ENCODE assay signal across 31 cellular contexts in genomic region chr13:101570410-101570809, GRCh38.
DNase-seq lines count a peak whose midpoint lies in the region; ATAC-seq, FAIRE-seq and TF ChIP-seq lines count a peak whose summit lies in the region.
"Had no signal": no experiment of that assay in that cellular context is flagged by ENCODE, and none has a peak within 500 bp of the region (broad histone marks: within the 10 kb centered on the region; RNA-seq: fewer than 3 reads in every experiment).

No MANE protein-coding gene starts in this region.

- no peaks in the 10 kb centered on the region for H3K9me3 Mint-ChIP-seq in astrocyte (ENCODE audit: unreplicated experiment)
- H3K9me3 Mint-ChIP-seq: CD8-positive, alpha-beta T cell had no signal

- no peak for ATAC-seq in HG03442 (IDR thresholded peaks at IDR 0.05; ENCODE audit: unreplicated experiment)
- no peak for ATAC-seq in GM18858 (IDR thresholded peaks at IDR 0.05; ENCODE audit: unreplicated experiment)
- ATAC-seq: activated CD8-positive, alpha-beta memory T cell treated with anti-CD3 and anti-CD28 coated beads, Interleukin-2, amount 10 ng/mL, durations not matched to agents 7 days and 5 days; CD8-positive, alpha-beta T cell; gastroesophageal sphincter; stimulated activated naive CD8-positive, alpha-beta T cell treated with anti-CD3 and anti-CD28 coated beads, Interleukin-15, Interleukin-2, amounts not matched to agents 100 U/mL and 50 U/mL, for 24 hours had no signal

- H3K4me3 Mint-ChIP-seq in astrocyte (ENCODE audit: unreplicated experiment) = no peak overlapping the region
- H3K4me3 Mint-ChIP-seq: activated CD8-positive, alpha-beta memory T cell treated with anti-CD3 and anti-CD28 coated beads, Interleukin-2, amount 10 ng/mL, durations not matched to agents 7 days and 5 days; B cell; CD8-positive, alpha-beta T cell; immature natural killer cell had no signal

- no peak for TF ChIP-seq CTCF in astrocyte (IDR thresholded peaks at IDR 0.05; ENCODE audit: insufficient read depth, low read depth, low read length)
- TF ChIP-seq CTCF in hepatocyte (IDR thresholded peaks at IDR 0.05; ENCODE audit: poor library complexity) = no peak

- peaks cover 3% of the 10 kb centered on the region for H3K4me1 ChIP-seq in astrocyte (ENCODE audit: insufficient read depth, low read length)
- no peaks in the 10 kb centered on the region for H3K4me1 ChIP-seq in hepatocyte (ENCODE audit: insufficient read depth)
- H3K4me1 ChIP-seq: gastroesophageal sphincter, left ventricle myocardium inferior, SJSA1, testis had no signal

- no peak overlapping the region for H3K27ac ChIP-seq in astrocyte (ENCODE audit: low read depth, low read length)
- H3K27ac ChIP-seq in hepatocyte = no peak overlapping the region
- H3K27ac ChIP-seq: gastroesophageal sphincter, left ventricle myocardium inferior, SJSA1, testis had no signal

- H3K4me1 Mint-ChIP-seq in astrocyte (ENCODE audit: low read depth, unreplicated experiment) = peaks cover 5% of the 10 kb centered on the region
- H3K4me1 Mint-ChIP-seq: activated CD8-positive, alpha-beta memory T cell treated with anti-CD3 and anti-CD28 coated beads, Interleukin-2, amount 10 ng/mL, durations not matched to agents 7 days and 5 days; B cell; immature natural killer cell had no signal

- H3K36me3 ChIP-seq in astrocyte (ENCODE audit: insufficient read depth, low read length) (no peaks in the 10 kb centered on the region), hepatocyte (replicated peaks; ENCODE audit: insufficient read depth, low read depth) (no peaks in the 10 kb centered on the region)
- H3K36me3 ChIP-seq: gastroesophageal sphincter, left ventricle myocardium inferior, SJSA1 had no signal

- no peaks in the 10 kb centered on the region for H3K27me3 ChIP-seq in astrocyte (ENCODE audit: insufficient read depth, low read length)
- H3K27me3 ChIP-seq in hepatocyte = no peaks in the 10 kb centered on the region
- H3K27me3 ChIP-seq: gastroesophageal sphincter, SJSA1, testis had no signal

- peak; percentile 63 for DNase-seq in A172 (ENCODE audit: low spot score)
- DNase-seq in LHCN-M2 (ENCODE audit: low read depth) = peak; percentile 20
- DNase-seq in astrocyte (ENCODE audit: low read depth) = peak; percentile 36
- peak; percentile 84 for DNase-seq in kidney glomerular epithelial cell (lab: John Stamatoyannopoulos, UW)
- DNase-seq in hepatocyte (ENCODE audit: low spot score) = no peak
- no peak for DNase-seq in OCI-M1 (lab: John Stamatoyannopoulos, UW)
- DNase-seq: activated CD4-positive, CD25-positive, alpha-beta regulatory T cell; activated CD8-positive, alpha-beta memory T cell treated with anti-CD3 and anti-CD28 coated beads, Interleukin-2, amount 10 ng/mL, durations not matched to agents 7 days and 5 days; activated naive CD4-positive, alpha-beta T cell treated with Interleukin-2 at 50 U/mL for 16 hours; activated T-cell treated with anti-CD3 and anti-CD28 coated beads, Interleukin-2, amount 50 U/mL, for 48 hours; amniotic stem cell; CD8-positive, alpha-beta T cell; cortex of kidney; GDM1; hippocampal formation; immature natural killer cell; left ventricle myocardium inferior; NCI-H1105 treated with DMSO at 0.1 percent for 48 hours; NCI-H2029; NCI-H526; occipital lobe; stimulated activated naive CD8-positive, alpha-beta T cell treated with anti-CD3 and anti-CD28 coated beads, Interleukin-15, Interleukin-2, amounts not matched to agents 100 U/mL and 50 U/mL, for 24 hours; T-helper 1 cell; testis had no signal

- no peaks in the 10 kb centered on the region for H3K79me2 ChIP-seq in astrocyte (ENCODE audit: insufficient read depth, low read length)
- H3K79me2 ChIP-seq in hepatocyte = no peaks in the 10 kb centered on the region

- no peak for FAIRE-seq in astrocyte (lab: Jason Lieb, UNC)
- FAIRE-seq: A204.1, urothelium cell line had no signal

- H3K9me3 ChIP-seq in astrocyte (ENCODE audit: insufficient read depth, low read depth, low read length) (no peaks in the 10 kb centered on the region), hepatocyte (ENCODE audit: low read depth) (no peaks in the 10 kb centered on the region)
- H3K9me3 ChIP-seq: gastroesophageal sphincter, left ventricle myocardium inferior, SJSA1, testis had no signal

- no peak overlapping the region for H3K4me3 ChIP-seq in astrocyte (ENCODE audit: insufficient read depth, low read depth, low read length)
- no peak overlapping the region for H3K4me3 ChIP-seq in hepatocyte
- H3K4me3 ChIP-seq: gastroesophageal sphincter, left ventricle myocardium inferior, SJSA1, testis had no signal

- H3K9me2 ChIP-seq in hepatocyte (replicated peaks; ENCODE audit: insufficient read depth) = no peaks in the 10 kb centered on the region

- H3K27me3 Mint-ChIP-seq in astrocyte (ENCODE audit: low read depth, unreplicated experiment) = no peaks in the 10 kb centered on the region
- H3K27me3 Mint-ChIP-seq: activated CD8-positive, alpha-beta memory T cell treated with anti-CD3 and anti-CD28 coated beads, Interleukin-2, amount 10 ng/mL, durations not matched to agents 7 days and 5 days; B cell had no signal

- H3K27ac Mint-ChIP-seq in astrocyte (ENCODE audit: unreplicated experiment) = no peak overlapping the region
- H3K27ac Mint-ChIP-seq: activated CD8-positive, alpha-beta memory T cell treated with anti-CD3 and anti-CD28 coated beads, Interleukin-2, amount 10 ng/mL, durations not matched to agents 7 days and 5 days; B cell; CD8-positive, alpha-beta T cell; immature natural killer cell had no signal

- H3K36me3 Mint-ChIP-seq in astrocyte (ENCODE audit: low read depth, unreplicated experiment) = no peaks in the 10 kb centered on the region
- H3K36me3 Mint-ChIP-seq: activated CD8-positive, alpha-beta memory T cell treated with anti-CD3 and anti-CD28 coated beads, Interleukin-2, amount 10 ng/mL, durations not matched to agents 7 days and 5 days; CD8-positive, alpha-beta T cell; immature natural killer cell had no signal

- no peak overlapping the region for H2AFZ ChIP-seq in astrocyte (ENCODE audit: low read depth, low read length)
- no peak overlapping the region for H2AFZ ChIP-seq in hepatocyte

- H3K4me2 ChIP-seq in astrocyte (ENCODE audit: low read length) = no peak overlapping the region
- H3K4me2 ChIP-seq in hepatocyte = no peak overlapping the region

- no peaks in the 10 kb centered on the region for H4K20me1 ChIP-seq in astrocyte (ENCODE audit: insufficient read depth, low read length)
- H4K20me1 ChIP-seq in hepatocyte (ENCODE audit: insufficient read depth, poor library complexity, severe bottlenecking) = no peaks in the 10 kb centered on the region

- H3K9ac ChIP-seq in astrocyte (ENCODE audit: low read length) = no peak overlapping the region

Comparison
In these comparisons a context has a peak if more than half of its experiments do, and no peak if none do; other contexts are left out.
1. DNase-seq: peak in A172 (single experiment), LHCN-M2 (single experiment), astrocyte (single experiment) and kidney glomerular epithelial cell (single experiment); none in hepatocyte (single experiment) and OCI-M1 (single experiment).